In the genomic region with DNA sequence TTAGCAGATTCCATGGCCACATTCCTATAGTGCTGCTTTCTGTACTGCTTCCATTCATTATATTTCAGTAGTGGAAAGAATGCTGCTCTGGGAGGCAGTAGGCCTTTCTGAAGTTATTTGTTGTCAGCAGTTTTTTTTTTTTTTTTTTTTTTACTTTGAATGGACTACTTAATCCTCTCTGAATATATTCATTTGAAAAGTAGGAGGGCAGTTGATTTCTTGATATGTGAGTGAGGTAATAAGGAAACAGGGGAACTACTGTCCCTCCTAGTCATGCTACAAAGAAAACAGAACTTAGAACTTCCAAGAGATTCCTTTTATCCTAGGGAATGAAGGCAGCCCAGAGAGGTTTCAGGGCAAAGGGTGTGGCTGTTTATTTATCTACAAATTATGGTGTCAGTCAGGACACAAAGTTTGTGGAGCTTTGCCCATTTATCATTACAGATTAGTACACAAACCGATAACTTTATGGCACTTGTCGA, we compare ENCODE assay signal across 11 cellular contexts.
DNase-seq lines count a peak whose midpoint lies in the region; ATAC-seq and TF ChIP-seq lines count a peak whose summit lies in the region.
"Had no signal": no experiment of that assay in that cellular context is flagged by ENCODE, and none has a peak within 500 bp of the region (broad histone marks: within the 10 kb centered on the region; RNA-seq: fewer than 3 reads in every experiment).

No MANE protein-coding gene starts in this region.

- 57% methylated on average over 2 of the region's 2 CpGs for WGBS in right cardiac atrium
- 95% methylated on average over 2 of the region's 2 CpGs; no CpG with 5 or more reads in 1 of the 2 experiments for WGBS in mesodermal cell (ENCODE audit: insufficient coverage in 2 of 2), 2 experiments

- H3K4me3 Mint-ChIP-seq in type B pancreatic cell = peak overlapping the region; percentile 74

- H3K4me1 Mint-ChIP-seq in type B pancreatic cell (ENCODE audit: unreplicated experiment) = peaks cover 70% of the 10 kb centered on the region

- H3K36me3 ChIP-seq in adipocyte (ENCODE audit: control insufficient read depth, insufficient read depth, low read length, severe bottlenecking) = no peaks in the 10 kb centered on the region
- H3K36me3 ChIP-seq in mesodermal cell (ENCODE audit: control insufficient read depth, insufficient read depth, low read length) = no peaks in the 10 kb centered on the region
- H3K36me3 ChIP-seq: pancreas had no signal

- H3K4me1 ChIP-seq in right cardiac atrium (ENCODE audit: control insufficient read depth, insufficient read depth, low read length) (peaks cover 19% of the 10 kb centered on the region), adipocyte (ENCODE audit: control insufficient read depth, insufficient read depth, low read length) (peaks cover 35% of the 10 kb centered on the region), mesodermal cell (ENCODE audit: control insufficient read depth, insufficient read depth, low read length, poor library complexity, severe bottlenecking) (peaks cover 49% of the 10 kb centered on the region)

- no peaks in the 10 kb centered on the region for H3K9me3 Mint-ChIP-seq in type B pancreatic cell

- no peak for ATAC-seq in right cardiac atrium
- ATAC-seq in Right ventricle myocardium inferior = no peak
- ATAC-seq: pancreas had no signal

- H3K9me3 ChIP-seq in right cardiac atrium (ENCODE audit: control insufficient read depth, low read length) (no peaks in the 10 kb centered on the region), adipocyte (ENCODE audit: control insufficient read depth, low read length) (no peaks in the 10 kb centered on the region), mesodermal cell (ENCODE audit: control insufficient read depth, low read length) (no peaks in the 10 kb centered on the region)
- H3K9me3 ChIP-seq: pancreas had no signal

- DNase-seq in right cardiac atrium = no peak
- DNase-seq in Right ventricle myocardium inferior (ENCODE audit: missing footprints) = no peak
- DNase-seq in adipocyte (ENCODE audit: low read depth) = peak; percentile 48
- no peak for DNase-seq in type B pancreatic cell (ENCODE audit: extremely low spot score, unreplicated experiment)
- DNase-seq in stimulated activated CD8-positive, alpha-beta memory T cell treated with anti-CD3 and anti-CD28 coated beads, Interleukin-4, amount 100 ng/mL, for 48 hours = no peak
- DNase-seq in SIG-M5 (lab: John Stamatoyannopoulos, UW) = no peak
- DNase-seq in cerebellum (ENCODE audit: low spot score) = no peak
- DNase-seq: NCI-H526, pancreas had no signal

- H3K4me3 ChIP-seq in right cardiac atrium (ENCODE audit: low read length) (no peak overlapping the region), adipocyte (ENCODE audit: low read length) (no peak overlapping the region), mesodermal cell (ENCODE audit: extremely low read depth, insufficient read depth, low read length, poor library complexity, severe bottlenecking) (no peak overlapping the region)
- H3K4me3 ChIP-seq: pancreas had no signal

- no peaks in the 10 kb centered on the region for H3K27me3 Mint-ChIP-seq in type B pancreatic cell

- H3K27ac Mint-ChIP-seq in type B pancreatic cell = peak overlapping the region; percentile 75

- H3K36me3 Mint-ChIP-seq in type B pancreatic cell = no peaks in the 10 kb centered on the region

- H3K27ac ChIP-seq in right cardiac atrium (ENCODE audit: low read length) = peak overlapping the region; percentile 2
- peak overlapping the region; percentile 55 for H3K27ac ChIP-seq in mesodermal cell (ENCODE audit: low read depth, low read length, severe bottlenecking)
- H3K27ac ChIP-seq: C4-2B, pancreas had no signal

- intact Hi-C loops in right cardiac atrium (cut with DNase I) = no loop called here
- intact Hi-C loops in Right ventricle myocardium inferior (cut with DNase I) = loop anchor here (5.0 to 10.0 kb wide), 2 partner anchors 40 to 83 kb away; no protein-coding TSS in a partner anchor

- H3K27me3 ChIP-seq in right cardiac atrium (ENCODE audit: control insufficient read depth, insufficient read depth) (no peaks in the 10 kb centered on the region), adipocyte (replicated peaks; ENCODE audit: control insufficient read depth, insufficient read depth, low read length) (no peaks in the 10 kb centered on the region)
- H3K27me3 ChIP-seq: pancreas had no signal

- no peak overlapping the region for H3K9ac ChIP-seq in adipocyte (ENCODE audit: low read length)

- TF ChIP-seq CTCF in type B pancreatic cell (conservative IDR thresholded peaks at IDR 0.05) = no peak
